ENCODE assay signal across 1 cellular context in genomic region chr18:48219429-48220145, GRCh38.
TF ChIP-seq lines count a peak whose summit lies in the region.

No MANE protein-coding gene starts in this region.

TF ChIP-seq in H1, 55 proteins besides CTCF, POLR2A, EP300 and RAD21:
- TF ChIP-seq USF2 (IDR thresholded peaks at IDR 0.05; ENCODE audit: low read length) (peak; percentile 54), SIRT6 (IDR thresholded peaks at IDR 0.05; ENCODE audit: low read length) (no peak), MAX (IDR thresholded peaks at IDR 0.05) (peak; percentile 69)
